Comparison of ENCODE assay signal across 1 cellular context in genomic region chr14:103846008-103846568, GRCh38.
TF ChIP-seq lines count a peak whose summit lies in the region.

No MANE protein-coding gene starts in this region.

TF ChIP-seq in SK-N-SH, 30 proteins besides CTCF, POLR2A, EP300 and RAD21 (continued from another document):
- TF ChIP-seq, protein P1, sequence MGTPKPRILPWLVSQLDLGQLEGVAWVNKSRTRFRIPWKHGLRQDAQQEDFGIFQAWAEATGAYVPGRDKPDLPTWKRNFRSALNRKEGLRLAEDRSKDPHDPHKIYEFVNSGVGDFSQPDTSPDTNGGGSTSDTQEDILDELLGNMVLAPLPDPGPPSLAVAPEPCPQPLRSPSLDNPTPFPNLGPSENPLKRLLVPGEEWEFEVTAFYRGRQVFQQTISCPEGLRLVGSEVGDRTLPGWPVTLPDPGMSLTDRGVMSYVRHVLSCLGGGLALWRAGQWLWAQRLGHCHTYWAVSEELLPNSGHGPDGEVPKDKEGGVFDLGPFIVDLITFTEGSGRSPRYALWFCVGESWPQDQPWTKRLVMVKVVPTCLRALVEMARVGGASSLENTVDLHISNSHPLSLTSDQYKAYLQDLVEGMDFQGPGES (IDR thresholded peaks at IDR 0.05; ENCODE audit: low read depth, low read length) = no peak
